ENCODE assay signal across 2 cellular contexts in genomic region chr10:29622382-29622885, GRCh38.
A peak's percentile ranks its signal among the peaks of the same experiment; 100 is the strongest.
TF ChIP-seq lines count a peak whose summit lies in the region.

No MANE protein-coding gene starts in this region.

TF ChIP-seq in WTC11, 78 proteins besides CTCF, POLR2A, EP300 and RAD21 (continues in another document):
- TF ChIP-seq ZNF396 (CRISPR knock-in tag; IDR thresholded peaks at IDR 0.05; ENCODE audit: borderline replicate concordance) (no peak), ZNF671 (CRISPR knock-in tag; IDR thresholded peaks at IDR 0.05) (no peak), CREM (CRISPR knock-in tag; IDR thresholded peaks at IDR 0.05) (no peak), KAT7 (CRISPR knock-in tag; IDR thresholded peaks at IDR 0.05; ENCODE audit: borderline replicate concordance) (no peak), NR2C2 (CRISPR knock-in tag; IDR thresholded peaks at IDR 0.05) (no peak), FOXK1 (CRISPR knock-in tag; IDR thresholded peaks at IDR 0.05) (no peak), HMGXB4 (CRISPR knock-in tag; IDR thresholded peaks at IDR 0.05) (no peak), ATF6 (CRISPR knock-in tag; IDR thresholded peaks at IDR 0.05) (no peak), IRF2 (CRISPR knock-in tag; IDR thresholded peaks at IDR 0.05; ENCODE audit: borderline replicate concordance, low read depth) (no peak), ZNF219 (CRISPR knock-in tag; IDR thresholded peaks at IDR 0.05; ENCODE audit: borderline replicate concordance) (no peak), ZNF138 (CRISPR knock-in tag; conservative IDR thresholded peaks at IDR 0.05) (no peak), FOXP4 (CRISPR knock-in tag; IDR thresholded peaks at IDR 0.05) (no peak), E2F1 (CRISPR knock-in tag; IDR thresholded peaks at IDR 0.05) (no peak), ZNF425 (CRISPR knock-in tag; conservative IDR thresholded peaks at IDR 0.05) (no peak), ZNF232 (CRISPR knock-in tag; IDR thresholded peaks at IDR 0.05) (no peak)

TF ChIP-seq in HepG2, 621 proteins besides CTCF, POLR2A, EP300 and RAD21:
- no peak for TF ChIP-seq ZFP36L2 (CRISPR knock-in tag; IDR thresholded peaks at IDR 0.05)
- TF ChIP-seq ZNF704 (CRISPR knock-in tag; IDR thresholded peaks at IDR 0.05; ENCODE audit: borderline replicate concordance) = no peak
- no peak for TF ChIP-seq DR1 (CRISPR knock-in tag; IDR thresholded peaks at IDR 0.05)
- TF ChIP-seq ZBTB2 (CRISPR knock-in tag; IDR thresholded peaks at IDR 0.05; ENCODE audit: low read depth) = no peak
- no peak for TF ChIP-seq PLRG1 (conservative IDR thresholded peaks at IDR 0.05)
- TF ChIP-seq FOXP4 (CRISPR knock-in tag; IDR thresholded peaks at IDR 0.05) = no peak
- peak; percentile 37; the same call in 1 of the 2 replicates for TF ChIP-seq ZBTB38 (CRISPR knock-in tag; IDR thresholded peaks at IDR 0.05)
